In the genomic region with DNA sequence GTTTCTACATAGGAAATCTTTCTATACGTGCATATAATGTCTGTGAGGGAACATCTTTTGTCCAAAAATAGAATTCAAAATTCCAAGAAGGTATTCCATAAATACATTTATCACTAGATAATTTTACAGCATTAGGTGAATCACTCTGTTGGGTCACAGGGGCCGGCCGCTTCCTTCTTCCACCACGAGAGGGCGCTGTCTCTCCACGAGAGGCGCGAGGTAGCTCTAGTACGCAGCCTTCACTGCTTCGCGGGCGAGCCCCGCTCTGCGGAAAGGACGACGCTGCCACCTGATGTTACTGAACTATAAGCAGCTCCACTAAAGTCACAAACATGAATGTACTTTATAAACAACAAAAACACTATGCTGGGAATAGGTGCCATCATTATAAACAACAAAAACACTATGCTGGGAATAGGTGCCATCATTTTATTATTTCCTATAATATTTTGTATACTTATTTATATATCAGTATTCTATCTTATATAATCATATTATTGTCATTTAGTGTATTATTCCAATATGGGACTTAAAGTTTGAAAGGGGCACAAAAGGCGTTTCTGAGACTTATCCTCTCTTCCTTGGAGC, we compare ENCODE assay signal across 8 cellular contexts.
DNase-seq lines count a peak whose midpoint lies in the region; ATAC-seq and TF ChIP-seq lines count a peak whose summit lies in the region.

No MANE protein-coding gene starts in this region.

- peak overlapping the region; percentile 31 for H3K27ac ChIP-seq in 22Rv1
- H3K27ac ChIP-seq in lower lobe of right lung: no peak overlapping the region

- intact Hi-C loops in lower lobe of right lung (cut with DNase I): loop anchor here (5.0 kb wide), 1 partner anchor 698 kb away; no protein-coding TSS in a partner anchor

- no peaks in the 10 kb centered on the region for H3K4me1 ChIP-seq in lower lobe of right lung

- no peaks in the 10 kb centered on the region for H3K9me3 ChIP-seq in lower lobe of right lung

- TF ChIP-seq CTCF in 22Rv1 (IDR thresholded peaks at IDR 0.05): peak; percentile 96
- TF ChIP-seq CTCF in lower lobe of right lung (IDR thresholded peaks at IDR 0.05): peak; percentile 99

- DNase-seq in HK-2 (ENCODE audit: unreplicated experiment) (peak; percentile 83), NCI-H748 treated with DMSO at 0.1 percent for 48 hours (lab: John Stamatoyannopoulos, UW) (peak; percentile 61), dermis blood vessel endothelial cell (peak; percentile 84), lower lobe of right lung (peak; percentile 91)
- DNase-seq in activated CD4-positive, alpha-beta T cell treated with anti-CD3 and anti-CD28 coated beads, Interleukin-2, amount 50 U/mL, for 48 hours: peak; percentile 92
- DNase-seq in stimulated activated CD4-positive, alpha-beta T cell treated with anti-CD3 and anti-CD28 coated beads, TNF-alpha, amount 100 ng/mL, for 48 hours (ENCODE audit: low read depth in 3 of 3): peak; percentile 70 to 89 (median 81)

- no peaks in the 10 kb centered on the region for H3K27me3 ChIP-seq in lower lobe of right lung (ENCODE audit: low read depth)

- H3K36me3 ChIP-seq in lower lobe of right lung: peaks cover 19% of the 10 kb centered on the region

- H3K4me3 ChIP-seq in lower lobe of right lung: no peak overlapping the region

- ATAC-seq in GM18502 (IDR thresholded peaks at IDR 0.05; ENCODE audit: poor library complexity, unreplicated experiment) (peak; percentile 75), lower lobe of right lung (peak; percentile 97)
